In the genomic region with DNA sequence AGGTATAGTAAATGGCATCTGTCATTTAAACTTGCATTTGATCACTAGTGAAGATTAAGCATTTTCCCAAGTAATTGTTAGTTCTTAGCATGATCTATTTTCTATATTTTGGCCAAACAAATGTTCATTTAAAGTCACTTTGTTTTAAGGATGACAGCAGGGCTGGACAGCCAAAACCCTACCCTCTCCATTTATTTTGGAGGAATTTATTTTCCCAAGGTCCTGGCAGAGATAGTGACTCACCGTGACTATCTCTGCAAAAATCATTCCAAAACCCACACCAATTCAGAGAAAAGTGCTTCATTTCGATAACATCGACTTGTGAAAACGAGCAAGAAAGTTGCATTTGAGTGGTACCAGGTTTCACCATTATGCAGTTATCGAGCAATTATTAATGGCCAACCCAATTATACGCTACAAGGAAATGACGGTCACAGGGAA, we compare ENCODE assay signal across 8 cellular contexts. TPM values are rescaled to one million over a fixed set of nuclear protein-coding genes. Genes with fewer than 3 reads are reported as not detected.
DNase-seq lines count a peak whose midpoint lies in the region; ATAC-seq, FAIRE-seq and TF ChIP-seq lines count a peak whose summit lies in the region.

No MANE protein-coding gene starts in this region.

- peak overlapping the region; percentile 61 for H3K4me3 ChIP-seq in K562
- H3K4me3 ChIP-seq in mesendoderm (ENCODE audit: low read length): peak overlapping the region; percentile 92
- peak overlapping the region; percentile 45 to 46 for H3K4me3 ChIP-seq in aorta (ENCODE audit: low read length in 2 of 2)

- TSS peak; percentile 84 for BruUV-seq in K562 (replicated peaks; lab: Mats Ljungman, UMichigan)

- H3K4me1 ChIP-seq in ES-I3 (ENCODE audit: insufficient read depth, low read length): peaks cover 10% of the 10 kb centered on the region; the same call in 1 of the 2 replicates
- H3K4me1 ChIP-seq in K562 (replicated peaks in 1 of 2; ENCODE audit: control insufficient read depth in 2 of 2, insufficient read depth in 2 of 2, low read length in 2 of 2): peaks cover 24 to 31% of the 10 kb centered on the region in 2 experiments; a peak in 4 of 5 replicates
- peaks cover 7% of the 10 kb centered on the region for H3K4me1 ChIP-seq in mesendoderm (ENCODE audit: control insufficient read depth, low read depth, low read length)
- peaks cover 2 to 13% of the 10 kb centered on the region in 2 donors for H3K4me1 ChIP-seq in aorta (ENCODE audit: control insufficient read depth in 1 of 2, insufficient read depth in 2 of 2, low read length in 2 of 2)

- POLR2A ChIA-PET in K562 (lab: Yijun Ruan, JAX): interaction anchor here (0.6 to 1.9 kb wide), 12 partner anchors 10 to 171 kb away, joined by 3 to 7 read pairs (median 4); partner anchors contain the start of gene TRIM25

- TF ChIP-seq RAD21 in K562 (CRISPR knock-in tag; conservative IDR thresholded peaks at IDR 0.05 in 1 of 2, IDR thresholded peaks at IDR 0.05 in 1 of 2): no peak

- no peak overlapping the region for H3K23ac ChIP-seq in mesendoderm (ENCODE audit: low read length)

- H3K9me3 ChIP-seq in ES-I3 (ENCODE audit: control insufficient read depth, insufficient read depth, low read length): no peaks in the 10 kb centered on the region
- no peaks in the 10 kb centered on the region for H3K9me3 ChIP-seq in K562 (replicated peaks; ENCODE audit: control insufficient read depth, insufficient read depth, low read depth, low read length)
- H3K9me3 ChIP-seq in aorta (ENCODE audit: control insufficient read depth, low read length): no peaks in the 10 kb centered on the region

- peak overlapping the region; percentile 33 for H4K5ac ChIP-seq in mesendoderm (ENCODE audit: low read length)

- no peaks in the 10 kb centered on the region for H3K36me3 ChIP-seq in ES-I3 (ENCODE audit: insufficient read depth, low read length)
- peaks cover 12% of the 10 kb centered on the region; the same call in 2 of the 3 replicates for H3K36me3 ChIP-seq in K562 (ENCODE audit: control insufficient read depth, insufficient read depth, low read length)
- H3K36me3 ChIP-seq in mesendoderm (ENCODE audit: control insufficient read depth, insufficient read depth, low read length): no peaks in the 10 kb centered on the region
- no peaks in the 10 kb centered on the region for H3K36me3 ChIP-seq in aorta (ENCODE audit: control insufficient read depth in 1 of 2, insufficient read depth in 2 of 2, low read length in 1 of 2)

- H3K4me2 ChIP-seq in K562 (ENCODE audit: insufficient read depth, low read length) (peak overlapping the region; percentile 94), mesendoderm (ENCODE audit: low read length) (peak overlapping the region; percentile 89)

- H3K79me1 ChIP-seq in mesendoderm (ENCODE audit: low read length): peaks cover 15% of the 10 kb centered on the region

- H3K27me3 ChIP-seq in K562 (ENCODE audit: control insufficient read depth in 2 of 2, insufficient read depth in 2 of 2, low read length in 2 of 2): no peaks in the 10 kb centered on the region
- no peaks in the 10 kb centered on the region for H3K27me3 ChIP-seq in mesendoderm (ENCODE audit: insufficient read depth, low read length, poor library complexity)
- H3K27me3 ChIP-seq in aorta (ENCODE audit: control insufficient read depth in 1 of 2, insufficient read depth in 2 of 2, low read length in 1 of 2): no peaks in the 10 kb centered on the region

- no peak for TF ChIP-seq EP300 in K562 (IDR thresholded peaks at IDR 0.05; ENCODE audit: low read length)

- H2BK5ac ChIP-seq in mesendoderm (ENCODE audit: low read length): peak overlapping the region; percentile 94

- DNase-seq in K562 (ENCODE audit: extremely low read depth in 1 of 4, low spot score in 3 of 4) (no peak), mesendoderm (no peak), aorta (no peak), LoVo (ENCODE audit: low spot score) (no peak)
- DNase-seq in activated CD4-positive, alpha-beta T cell treated with anti-CD3 and anti-CD28 coated beads for 4 hours: no peak

- H3K9ac ChIP-seq in ES-I3 (ENCODE audit: low read depth, low read length) (peak overlapping the region; percentile 82), K562 (ENCODE audit: insufficient read depth in 1 of 2, low read depth in 2 of 2, low read length in 2 of 2) (peak overlapping the region; percentile 90 to 100), mesendoderm (ENCODE audit: low read length) (peak overlapping the region; percentile 99)

- intact Hi-C loops in K562 (cut with micrococcal nuclease) (no loop called here), aorta (cut with DNase I) (loop anchor here (2.0 to 5.0 kb wide), 2 partner anchors 47 to 52 kb away; no protein-coding TSS in a partner anchor)

- H2BK15ac ChIP-seq in mesendoderm (replicated peaks; ENCODE audit: low read depth): no peak overlapping the region

- peak overlapping the region; percentile 100 for H3K56ac ChIP-seq in mesendoderm (ENCODE audit: low read length)

- H3K79me2 ChIP-seq in K562 (ENCODE audit: control insufficient read depth, insufficient read depth, low read length): peaks cover 47% of the 10 kb centered on the region
- H3K79me2 ChIP-seq in mesendoderm (ENCODE audit: control insufficient read depth, insufficient read depth, low read length): peaks cover 27% of the 10 kb centered on the region

- H3K9me1 ChIP-seq in K562 (ENCODE audit: control insufficient read depth, insufficient read depth, low read length): no peaks in the 10 kb centered on the region

- peaks cover 24% of the 10 kb centered on the region for H4K20me1 ChIP-seq in K562 (replicated peaks; ENCODE audit: control insufficient read depth, insufficient read depth, low read length)

- ATAC-seq in HG03159 (IDR thresholded peaks at IDR 0.05; ENCODE audit: unreplicated experiment) (peak; percentile 24), K562 (peak; percentile 32; the same call in 2 of the 3 replicates), aorta (ENCODE audit: low FRiP score) (no peak), GM18502 (IDR thresholded peaks at IDR 0.05; ENCODE audit: poor library complexity, unreplicated experiment) (no peak)

- peak overlapping the region; percentile 98 for H2AFZ ChIP-seq in K562 (ENCODE audit: low read depth, low read length)

- H2AK5ac ChIP-seq in mesendoderm (ENCODE audit: low read length): no peak overlapping the region

- H2BK120ac ChIP-seq in mesendoderm (ENCODE audit: low read depth, low read length): no peak overlapping the region

- WGBS in K562 (ENCODE audit: insufficient coverage, low coverage, missing lambda C conversion rate): 0% methylated on average over 7 of the region's 7 CpGs
- WGBS in mesendoderm (ENCODE audit: extremely low coverage, insufficient coverage, low lambda C conversion rate): no CpG with 5 or more reads among the region's 7 CpGs
- 0% methylated on average over 7 of the region's 7 CpGs for WGBS in aorta, 2 donors

- CTCF ChIA-PET in K562 (lab: Yijun Ruan, JAX; ENCODE audit: low intra/inter-chr PET ratio): no interaction called here

- no peak for TF ChIP-seq CTCF in K562 (IDR thresholded peaks at IDR 0.05 in 2 of 3, conservative IDR thresholded peaks at IDR 0.05 in 1 of 3; ENCODE audit: insufficient read depth in 2 of 3, low read depth in 1 of 3, low read length in 3 of 3)

- no peak overlapping the region for H4K8ac ChIP-seq in mesendoderm (ENCODE audit: low read depth, low read length)

- in situ Hi-C loops in K562 (cut with MboI): no loop called here

- no peak for TF ChIP-seq POLR2A in K562 (conservative IDR thresholded peaks at IDR 0.05)

- FAIRE-seq in K562 (lab: Jason Lieb, UNC): peak; percentile 84

- H3K27ac ChIP-seq in K562 (ENCODE audit: extremely low read depth, low read depth, low read length) (peak overlapping the region; percentile 83), mesendoderm (ENCODE audit: low read depth, low read length) (no peak overlapping the region), aorta (ENCODE audit: low read depth in 1 of 2, low read length in 2 of 2) (peak overlapping the region; percentile 47 to 96)

- H3K18ac ChIP-seq in mesendoderm (ENCODE audit: low read length): peak overlapping the region; percentile 35

- H3K4ac ChIP-seq in mesendoderm (ENCODE audit: low read depth, low read length): no peak overlapping the region

TF ChIP-seq in K562, 482 proteins besides CTCF, POLR2A, EP300 and RAD21 (continues in another document):
- 0 out of 2 replicates have a peak, but pooled peaks have one; percentile 22 for TF ChIP-seq SMARCC2 (IDR thresholded peaks at IDR 0.05; ENCODE audit: low read depth)
- no peak for TF ChIP-seq MTF1 (CRISPR knock-in tag; IDR thresholded peaks at IDR 0.05; ENCODE audit: borderline replicate concordance)
- no peak for TF ChIP-seq VEZF1 (CRISPR knock-in tag; IDR thresholded peaks at IDR 0.05)

RNA-seq across cellular contexts. Expression of gene AKAP1, which starts 0.7 kb away (rescaled TPM):
- 47.3 and 76.5 TPM in 2 replicates for total RNA-seq in K562 (2011; cell fraction: chromatin; rRNA removed; ENCODE audit: low replicate concordance)
- 65.9 and 69.3 TPM in 2 replicates for total RNA-seq in K562 (2011; cell fraction: nucleolus; rRNA removed)
- total RNA-seq in K562 (2011; cell fraction: nucleoplasm; rRNA removed): 70.5 and 70.8 TPM in 2 replicates
- total RNA-seq in K562 (2014; rRNA removed) (50.4 and 57.2 TPM in 2 replicates), K562 (2014; rRNA removed; fragmentation: Illumina TruSeq; extraction: Trizol) (24.5 and 29.4 TPM in 2 replicates), K562 (2015; rRNA removed; fragmentation: Illumina TruSeq; extraction: Trizol) (36.4 and 41.2 TPM in 2 replicates), K562 (2021) (40.7 and 44.9 TPM in 2 replicates), aorta (10 to 100 TPM; 62.4 to 68.9 TPM)
- polyA plus RNA-seq in K562 (2011; rRNA removed) (46.8 and 48.4 TPM in 2 replicates), K562 (2014; fragmentation: Illumina TruSeq; extraction: Trizol) (58.3 and 63.8 TPM in 2 replicates), K562 (2014; fragmentation: Nextera tagmentation; extraction: Ambion mirVana) (10 to 100 TPM; 12.9 to 13.2 TPM), K562 (2014; rRNA removed) (34.9 and 40.7 TPM in 2 replicates), aorta (10 to 100 TPM; 18.9 to 46.9 TPM)
- polyA plus RNA-seq in K562 (2011; cell fraction: cytosol; rRNA removed): 54.8 and 62.0 TPM in 2 replicates
- 198 and 242 TPM in 2 replicates for polyA plus RNA-seq in K562 (2011; cell fraction: nucleus; rRNA removed)
- polyA plus RNA-seq in K562 (2012): 24.4 and 26.8 TPM in 2 replicates
- 62.1 and 70.8 TPM in 2 replicates for polyA minus RNA-seq in K562 (2011; rRNA and poly(A)+ RNA removed)
- polyA minus RNA-seq in K562 (2011; cell fraction: cytosol; rRNA and poly(A)+ RNA removed): 57.1 and 64.3 TPM in 2 replicates
- polyA minus RNA-seq in K562 (2011; cell fraction: nucleus; rRNA and poly(A)+ RNA removed): 25.3 and 35.0 TPM in 2 replicates
- polyA plus RNA-seq in mesendoderm (2013, experiment 1 of 2): 32.9 TPM
- 34.0 TPM for polyA plus RNA-seq in mesendoderm (2013, experiment 2 of 2)

Comparison
In these comparisons a context has a peak if more than half of its experiments do, and no peak if none do; other contexts are left out.
1. ATAC-seq: peak in HG03159 (single experiment) and K562 (single experiment); none in aorta (single experiment) and GM18502 (single experiment).
2. Peak in every context shown above with its lines, with median percentiles within 50 percentile points of each other: H3K9ac ChIP-seq and H3K4me3 ChIP-seq.